8 cellular contexts compared by ENCODE assay signal in genomic region chr12:114508529-114509129, GRCh38.
DNase-seq lines count a peak whose midpoint lies in the region; ATAC-seq and TF ChIP-seq lines count a peak whose summit lies in the region.

No MANE protein-coding gene starts in this region.

- intact Hi-C loops in adrenal gland (cut with DNase I), result loop anchor here (5.0 to 10.0 kb wide), 3 partner anchors 341 to 526 kb away; no protein-coding TSS in a partner anchor
- intact Hi-C loops in sciatic nerve (cut with DNase I), result no loop called here

- no peaks in the 10 kb centered on the region for H3K36me3 Mint-ChIP-seq in T-cell

- H3K27me3 ChIP-seq in adrenal gland (peaks cover 6% of the 10 kb centered on the region), right atrium auricular region (no peaks in the 10 kb centered on the region)

- H3K4me1 Mint-ChIP-seq in T-cell, result no peaks in the 10 kb centered on the region

- TF ChIP-seq POLR2A in adrenal gland (IDR thresholded peaks at IDR 0.05), result no peak

- H3K27ac Mint-ChIP-seq in T-cell, result no peak overlapping the region

- 31 to 33% (median 32%) methylated on average over 8 of the region's 8 CpGs for whole genome bisulfite sequencing in adrenal gland, 4 donors

- POLR2A ChIA-PET in T-cell (lab: Charles Lee), result no interaction called here

- H3K27ac ChIP-seq in adrenal gland, result no peak overlapping the region
- no peak overlapping the region for H3K27ac ChIP-seq in right atrium auricular region

- peak in 3 of 4 experiments; percentile 41 to 55 (median 46) for ATAC-seq in T-cell (replicated peaks in 1 of 4)
- peak; percentile 57 for ATAC-seq in sciatic nerve
- ATAC-seq in GM21786 (IDR thresholded peaks at IDR 0.05; ENCODE audit: unreplicated experiment), result no peak

- no peaks in the 10 kb centered on the region for H3K9me3 Mint-ChIP-seq in T-cell

- H3K4me1 ChIP-seq in adrenal gland (replicated peaks in 1 of 2), result no peaks in the 10 kb centered on the region
- H3K4me1 ChIP-seq in right atrium auricular region, result no peaks in the 10 kb centered on the region

- H3K36me3 ChIP-seq in adrenal gland (replicated peaks in 1 of 2) (no peaks in the 10 kb centered on the region), right atrium auricular region (no peaks in the 10 kb centered on the region)

- peak; percentile 63 to 82 (median 72) for TF ChIP-seq CTCF in adrenal gland (IDR thresholded peaks at IDR 0.05)
- peak; percentile 57 to 86 for TF ChIP-seq CTCF in right atrium auricular region (IDR thresholded peaks at IDR 0.05)

- no peak overlapping the region for H3K4me3 Mint-ChIP-seq in T-cell

- H3K27me3 Mint-ChIP-seq in T-cell, result peaks cover 11 to 20% of the 10 kb centered on the region in 2 donors

- CTCF ChIA-PET in T-cell (lab: Charles Lee), result interaction anchor here (0.6 to 3.1 kb wide), 4 partner anchors 528 to 542 kb away, joined by 6 to 18 read pairs (median 14); partner anchors contain the start of gene RBM19 (in 2 of the 2)

- no peak overlapping the region for H3K4me3 ChIP-seq in adrenal gland
- H3K4me3 ChIP-seq in right atrium auricular region, result no peak overlapping the region

- H3K9me3 ChIP-seq in adrenal gland (replicated peaks in 1 of 3) (no peaks in the 10 kb centered on the region), right atrium auricular region (no peaks in the 10 kb centered on the region)

- DNase-seq in NK-92 treated with Interleukin-12 subunit alpha and Interleukin-12 subunit beta, amount 100 ng/mL, for 24 hours (lab: John Stamatoyannopoulos, UW), result peak; percentile 17
- DNase-seq in NK-92 (lab: John Stamatoyannopoulos, UW; ENCODE audit: unreplicated experiment) (no peak), NCI-H1092 treated with DMSO at 0.1 percent for 48 hours (lab: John Stamatoyannopoulos, UW) (peak; percentile 45), T-cell (peak in 32 of 34 experiments; percentile 6 to 59 (median 38)), adrenal gland (peak; percentile 58 to 91 (median 75)), right atrium auricular region (ENCODE audit: low spot score) (peak; percentile 89), sciatic nerve (ENCODE audit: low spot score) (peak; percentile 77)
